ENCODE assay signal across 8 cellular contexts in genomic region chr3:71011565-71012287, GRCh38.
DNase-seq lines count a peak whose midpoint lies in the region; ATAC-seq and TF ChIP-seq lines count a peak whose summit lies in the region.

No MANE protein-coding gene starts in this region.

- no peaks in the 10 kb centered on the region for H3K27me3 Mint-ChIP-seq in IgD-negative memory B cell
- H3K27me3 Mint-ChIP-seq in central memory CD8-positive, alpha-beta T cell, result no peaks in the 10 kb centered on the region

- H3K4me3 ChIP-seq in BE2C (ENCODE audit: low read depth, low read length), result no peak overlapping the region

- H3K9me3 Mint-ChIP-seq in IgD-negative memory B cell, result no peaks in the 10 kb centered on the region
- H3K9me3 Mint-ChIP-seq in central memory CD8-positive, alpha-beta T cell, result no peaks in the 10 kb centered on the region

- H3K27me3 ChIP-seq in BE2C, result no peaks in the 10 kb centered on the region

- peaks cover 28 to 46% (median 45%) of the 10 kb centered on the region in 3 donors for H3K4me1 Mint-ChIP-seq in IgD-negative memory B cell
- H3K4me1 Mint-ChIP-seq in central memory CD8-positive, alpha-beta T cell, result peaks cover 54% of the 10 kb centered on the region

- H3K9me3 ChIP-seq in BE2C, result no peaks in the 10 kb centered on the region

- H3K4me3 Mint-ChIP-seq in IgD-negative memory B cell, result peak overlapping the region in 3 of 4 donors; percentile 70 to 86 (median 72)
- no peak overlapping the region for H3K4me3 Mint-ChIP-seq in central memory CD8-positive, alpha-beta T cell

- H3K4me1 ChIP-seq in BE2C, result no peaks in the 10 kb centered on the region

- no peak for TF ChIP-seq CTCF in BE2C (IDR thresholded peaks at IDR 0.05; ENCODE audit: low read depth, low read length)

- H3K36me3 Mint-ChIP-seq in IgD-negative memory B cell, result peaks cover 4% of the 10 kb centered on the region
- peaks cover 20% of the 10 kb centered on the region for H3K36me3 Mint-ChIP-seq in central memory CD8-positive, alpha-beta T cell (ENCODE audit: insufficient read depth)

- H3K27ac Mint-ChIP-seq in IgD-negative memory B cell, result peak overlapping the region; percentile 95 to 97 (median 97)
- peak overlapping the region; percentile 89 for H3K27ac Mint-ChIP-seq in central memory CD8-positive, alpha-beta T cell (ENCODE audit: low read depth)

- ATAC-seq in GM21529 (IDR thresholded peaks at IDR 0.05; ENCODE audit: unreplicated experiment), result peak; percentile 64
- no peak for ATAC-seq in central memory CD8-positive, alpha-beta T cell (replicated peaks; ENCODE audit: extremely low read depth, poor library complexity, severe bottlenecking)
- no peak for ATAC-seq in activated CD4-positive, CD25-positive, alpha-beta regulatory T cell treated with anti-CD3 and anti-CD28 coated beads, Interleukin-2, amount 50 U/mL, for 24 hours

- H3K36me3 ChIP-seq in BE2C, result no peaks in the 10 kb centered on the region; the same call in 1 of the 2 replicates

- DNase-seq in ELR (ENCODE audit: low read depth) (peak; percentile 61), GOT3 (lab: John Stamatoyannopoulos, UW) (no peak), BE2C (no peak)
- no peak for DNase-seq in central memory CD8-positive, alpha-beta T cell (ENCODE audit: low spot score in 2 of 2)
- no peak for DNase-seq in effector CD8-positive, alpha-beta T cell (lab: John Stamatoyannopoulos, UW)
